1 cellular context compared by ENCODE assay signal in genomic region chr6:27474172-27474465, GRCh38.
TF ChIP-seq lines count a peak whose summit lies in the region.

No MANE protein-coding gene starts in this region.

TF ChIP-seq in GM23338, 12 proteins besides CTCF, POLR2A, EP300 and RAD21:
- TF ChIP-seq ZNF462 (CRISPR knock-in tag; IDR thresholded peaks at IDR 0.05) (no peak), POLR2AphosphoS5 (IDR thresholded peaks at IDR 0.05; ENCODE audit: low read depth) (no peak), ZNF331 (CRISPR knock-in tag; IDR thresholded peaks at IDR 0.05; ENCODE audit: low read depth) (no peak), NANOG (IDR thresholded peaks at IDR 0.05; ENCODE audit: borderline replicate concordance) (no peak)
